ENCODE assay signal across 13 cellular contexts in genomic region chr18:55419132-55419938, GRCh38.
A peak's percentile ranks its signal among the peaks of the same experiment; 100 is the strongest.
DNase-seq lines count a peak whose midpoint lies in the region; ATAC-seq and TF ChIP-seq lines count a peak whose summit lies in the region.
"Had no signal": no experiment of that assay in that cellular context is flagged by ENCODE, and none has a peak within 500 bp of the region (broad histone marks: within the 10 kb centered on the region; RNA-seq: fewer than 3 reads in every experiment).

No MANE protein-coding gene starts in this region.

- H2BK5ac ChIP-seq in trophoblast cell (ENCODE audit: low read depth, low read length, poor library complexity) = no peak overlapping the region

- no CpG with 5 or more reads among the region's 5 CpGs for WGBS in trophoblast cell (ENCODE audit: extremely low coverage, insufficient coverage, insufficient read length)

- no peak overlapping the region for H3K23ac ChIP-seq in trophoblast cell (ENCODE audit: low read length)

- H3K14ac ChIP-seq in trophoblast cell (ENCODE audit: low read length) = no peak overlapping the region

- H3K4me3 ChIP-seq in BLaER1 treated with 17β-estradiol and CSF1 and Interleukin-3, amounts not matched to agents 10 nM and 100 nM = peak overlapping the region in 9 of 10 experiments; percentile 52 to 70 (median 63); a peak in 16 of 20 replicates
- H3K4me3 ChIP-seq in epithelial cell of esophagus (ENCODE audit: low read length) (peak overlapping the region; percentile 62), trophoblast cell (ENCODE audit: low read depth, low read length) (no peak overlapping the region)
- H3K4me3 ChIP-seq: GM12878 had no signal

- H2AFZ ChIP-seq in trophoblast cell (ENCODE audit: insufficient read depth, low read length, poor library complexity) = no peak overlapping the region

- peak overlapping the region in 10 of 11 experiments; percentile 60 to 91 (median 81); a peak in 21 of 22 replicates for H3K27ac ChIP-seq in BLaER1 treated with 17β-estradiol and CSF1 and Interleukin-3, amounts not matched to agents 10 nM and 100 nM
- H3K27ac ChIP-seq in trophoblast cell (ENCODE audit: low read depth, low read length) = no peak overlapping the region
- H3K27ac ChIP-seq: foreskin keratinocyte had no signal

- H3K9me3 ChIP-seq in BLaER1 treated with 17β-estradiol and CSF1 and Interleukin-3, amounts not matched to agents 10 nM and 100 nM (replicated peaks in 1 of 11) = no peaks in the 10 kb centered on the region
- no peaks in the 10 kb centered on the region for H3K9me3 ChIP-seq in trophoblast cell (ENCODE audit: insufficient read depth, low read depth, low read length)

- H2BK120ac ChIP-seq in trophoblast cell (ENCODE audit: insufficient read depth, low read length, poor library complexity) = no peak overlapping the region

- H4K20me1 ChIP-seq in BLaER1 treated with 17β-estradiol and CSF1 and Interleukin-3, amounts not matched to agents 10 nM and 100 nM = peaks cover 0 to 41% (median 13%) of the 10 kb centered on the region in 11 experiments; a peak in 9 of 22 replicates

- H4K12ac ChIP-seq in trophoblast cell (ENCODE audit: low read depth, low read length) = no peak overlapping the region

- H3K36me3 ChIP-seq in BLaER1 treated with 17β-estradiol and CSF1 and Interleukin-3, amounts not matched to agents 10 nM and 100 nM = peaks cover 0 to 4% (median 0%) of the 10 kb centered on the region in 11 experiments; a peak in 2 of 22 replicates
- H3K36me3 ChIP-seq in trophoblast cell (ENCODE audit: control insufficient read depth in 1 of 2, insufficient read depth in 2 of 2, low read length in 2 of 2) = no peaks in the 10 kb centered on the region

- peak overlapping the region; percentile 69 to 86 (median 78); a peak in 20 of 22 replicates for H3K9ac ChIP-seq in BLaER1 treated with 17β-estradiol and CSF1 and Interleukin-3, amounts not matched to agents 10 nM and 100 nM
- no peak overlapping the region for H3K9ac ChIP-seq in trophoblast cell (ENCODE audit: low read length)

- no peak overlapping the region for H2BK12ac ChIP-seq in trophoblast cell (ENCODE audit: low read length)

- H3K27me3 ChIP-seq in BLaER1 treated with 17β-estradiol and CSF1 and Interleukin-3, amounts not matched to agents 10 nM and 100 nM = no peaks in the 10 kb centered on the region
- no peaks in the 10 kb centered on the region for H3K27me3 ChIP-seq in trophoblast cell (ENCODE audit: insufficient read depth, low read length)
- H3K27me3 ChIP-seq: foreskin keratinocyte had no signal

- peak overlapping the region; percentile 55 for H3K4ac ChIP-seq in trophoblast cell (ENCODE audit: low read depth, low read length)

- no peak for ATAC-seq in left colon
- ATAC-seq: activated CD4-positive, alpha-beta T cell treated with anti-CD3 and anti-CD28 coated beads for 36 hours; foreskin keratinocyte; GM12878 had no signal

- no peak for TF ChIP-seq CTCF in epithelial cell of esophagus (IDR thresholded peaks at IDR 0.05; ENCODE audit: insufficient read depth, low read depth, low read length, missing control alignments)

- no peak overlapping the region for H3K18ac ChIP-seq in trophoblast cell (ENCODE audit: low read length)

- no peak overlapping the region for H2AK5ac ChIP-seq in trophoblast cell (ENCODE audit: low read length)

- H3K4me2 ChIP-seq in BLaER1 treated with 17β-estradiol and CSF1 and Interleukin-3, amounts not matched to agents 10 nM and 100 nM = peak overlapping the region; percentile 81 to 99 (median 95)
- H3K4me2 ChIP-seq in trophoblast cell (ENCODE audit: low read length) = no peak overlapping the region

- H4K8ac ChIP-seq in trophoblast cell (ENCODE audit: low read depth, low read length) = no peak overlapping the region

- H4K91ac ChIP-seq in trophoblast cell (ENCODE audit: low read depth, low read length) = no peak overlapping the region

- peaks cover 2% of the 10 kb centered on the region for H3K79me1 ChIP-seq in trophoblast cell (ENCODE audit: low read length)

- peak; percentile 85 for DNase-seq in NCI-H526 treated with DMSO at 0.1 percent for 48 hours (lab: John Stamatoyannopoulos, UW)
- peak; percentile 10 for DNase-seq in epithelial cell of esophagus (ENCODE audit: low read depth)
- DNase-seq in trophoblast cell = no peak
- DNase-seq in left colon = no peak
- DNase-seq in kidney glomerular epithelial cell (lab: John Stamatoyannopoulos, UW) = no peak
- no peak for DNase-seq in DMS153 (lab: John Stamatoyannopoulos, UW)
- no peak for DNase-seq in NCI-H1436 (lab: John Stamatoyannopoulos, UW)
- DNase-seq: activated CD4-positive, alpha-beta T cell treated with anti-CD3 and anti-CD28 coated beads for 36 hours; activated naive CD8-positive, alpha-beta T cell treated with anti-CD3 and anti-CD28 coated beads, Interleukin-2, amount 10 ng/mL, durations not matched to agents 7 days and 5 days; CD4-positive, alpha-beta T cell; foreskin keratinocyte had no signal

- no peaks in the 10 kb centered on the region for H3K79me2 ChIP-seq in trophoblast cell (ENCODE audit: control insufficient read depth, insufficient read depth, low read length, poor library complexity)

- peaks cover 68 to 100% (median 89%) of the 10 kb centered on the region in 10 experiments for H3K4me1 ChIP-seq in BLaER1 treated with 17β-estradiol and CSF1 and Interleukin-3, amounts not matched to agents 10 nM and 100 nM
- peaks cover 2 to 3% of the 10 kb centered on the region in 2 experiments for H3K4me1 ChIP-seq in trophoblast cell (ENCODE audit: control insufficient read depth in 1 of 2, insufficient read depth in 2 of 2, low read length in 2 of 2)

- intact Hi-C loops in left colon (cut with DNase I, micrococcal nuclease) = loop anchor here in 1 of 2 donors (5.0 to 10.0 kb wide), 3 partner anchors 163 to 1155 kb away; no protein-coding TSS in a partner anchor

Comparison
In these comparisons a context has a peak if more than half of its experiments do, and no peak if none do; other contexts are left out.
1. DNase-seq: peak in NCI-H526 treated with DMSO at 0.1 percent for 48 hours (single experiment) and epithelial cell of esophagus (single experiment); none in trophoblast cell (0 of 2), left colon (0 of 2), kidney glomerular epithelial cell (single experiment), DMS153 (single experiment) and NCI-H1436 (single experiment).